In genomic region chr17:44828919-44829557, GRCh38 we compare ENCODE assay signal across 8 cellular contexts. TPM values are rescaled to one million over a fixed set of nuclear protein-coding genes. Genes with fewer than 3 reads are reported as not detected.
DNase-seq lines count a peak whose midpoint lies in the region; ATAC-seq lines count a peak whose summit lies in the region.

No MANE protein-coding gene starts in this region.

- H3K36me3 Mint-ChIP-seq in T-cell: no peaks in the 10 kb centered on the region

- ATAC-seq in T-cell (replicated peaks in 1 of 4): peak in 3 of 4 experiments; percentile 13 to 40 (median 24)
- no peak for ATAC-seq in HG02970 (IDR thresholded peaks at IDR 0.05; ENCODE audit: low FRiP score, unreplicated experiment)
- ATAC-seq in GM21390 (IDR thresholded peaks at IDR 0.05; ENCODE audit: unreplicated experiment): no peak

- H3K9me3 Mint-ChIP-seq in T-cell: no peaks in the 10 kb centered on the region

- POLR2A ChIA-PET in T-cell (lab: Charles Lee): interaction anchor here in 1 of 2 donors (0.5 kb wide), 1 partner anchor 142 kb away, joined by 5 read pairs; no protein-coding TSS in a partner anchor

- H3K4me1 Mint-ChIP-seq in T-cell: peaks cover 9 to 15% (median 11%) of the 10 kb centered on the region in 3 donors

- intact Hi-C loops in posterior vena cava (cut with DNase I): loop anchor here in 1 of 2 donors (2.0 to 5.0 kb wide), 2 partner anchors 37 to 52 kb away; no protein-coding TSS in a partner anchor

- peak overlapping the region; percentile 78 to 81 (median 79) for H3K4me3 Mint-ChIP-seq in T-cell

- CTCF ChIA-PET in T-cell (lab: Charles Lee): no interaction called here

- H3K27me3 Mint-ChIP-seq in T-cell: peaks cover 31 to 76% of the 10 kb centered on the region in 2 donors

- peak; percentile 58 for DNase-seq in activated effector memory CD4-positive, alpha-beta T cell treated with anti-CD3 and anti-CD28 coated beads, Interleukin-2, amount 50 U/mL, for 16 hours
- DNase-seq in activated effector memory CD4-positive, alpha-beta T cell treated with Interleukin-2 at 50 U/mL for 16 hours: no peak
- peak in 7 of 34 experiments; percentile 5 to 17 (median 8) for DNase-seq in T-cell
- DNase-seq in fibroblast of peridontal ligament (ENCODE audit: extremely low read depth): peak; percentile 48
- DNase-seq in renal cortical epithelial cell (ENCODE audit: low read depth): peak; percentile 33
- no peak for DNase-seq in posterior vena cava (ENCODE audit: low spot score)

- H3K27ac Mint-ChIP-seq in T-cell: peak overlapping the region in 1 of 2 donors; percentile 4

RNA-seq across cellular contexts. Expression of gene GJC1, which starts 1.0 kb away (rescaled TPM):
- total RNA-seq in T-cell: under 1 TPM in 3 of 5 donors, not detected in 2; 0.09 to 0.93 (median 0.30) TPM
- 43.2 and 79.9 TPM in 2 replicates for total RNA-seq in renal cortical epithelial cell
- 10 to 100 TPM; 30.4 to 80.8 TPM for total RNA-seq in posterior vena cava

RNA-seq across cellular contexts. Expression of gene HIGD1B, which starts 18.6 kb away (rescaled TPM):
- total RNA-seq in T-cell (not detected), renal cortical epithelial cell (not detected in 2 replicates), posterior vena cava (1 to 10 TPM; 1.8 to 1.9 TPM)

Comparison
In these comparisons a context has a peak if more than half of its experiments do, and no peak if none do; other contexts are left out.
1. DNase-seq: peak in activated effector memory CD4-positive, alpha-beta T cell treated with anti-CD3 and anti-CD28 coated beads, Interleukin-2, amount 50 U/mL, for 16 hours (single experiment), fibroblast of peridontal ligament (single experiment) and renal cortical epithelial cell (single experiment); none in activated effector memory CD4-positive, alpha-beta T cell treated with Interleukin-2 at 50 U/mL for 16 hours (single experiment) and posterior vena cava (single experiment).
2. ATAC-seq: peak in T-cell (3 of 4); none in HG02970 (single experiment) and GM21390 (single experiment).
3. RNA of gene GJC1, which starts 1.0 kb away (total RNA-seq): 30.4 to 80.8 TPM in posterior vena cava and 43.2 to 79.9 TPM in renal cortical epithelial cell; 0.09 to 0.93 TPM in T-cell; every median in the first group is over 10 times any median in the second.